ENCODE assay signal across 1 cellular context in genomic region chr4:78776031-78776728, GRCh38.
TF ChIP-seq lines count a peak whose summit lies in the region.

TSS of gene BMP2K (plus strand) at chr4:78776350. CDS start at chr4:78776544, 194 bp downstream.

TF ChIP-seq in HepG2, 621 proteins besides CTCF, POLR2A, EP300 and RAD21 (continued from another document and continues in another):
- TF ChIP-seq GABPA (IDR thresholded peaks at IDR 0.05; ENCODE audit: low read depth, low read length) (no peak; the same call in 1 of the 2 replicates), GABPA (CRISPR knock-in tag; IDR thresholded peaks at IDR 0.05; ENCODE audit: low read depth) (no peak), MTA1 (CRISPR knock-in tag; IDR thresholded peaks at IDR 0.05; ENCODE audit: borderline replicate concordance) (no peak), HOXA9 (CRISPR knock-in tag; IDR thresholded peaks at IDR 0.05; ENCODE audit: borderline replicate concordance) (no peak), NFIC (IDR thresholded peaks at IDR 0.05; ENCODE audit: low read length) (no peak), GABPB1 (CRISPR knock-in tag; IDR thresholded peaks at IDR 0.05) (peak; percentile 41; the same call in 1 of the 2 replicates), RFX1 (IDR thresholded peaks at IDR 0.05) (no peak), ZFP37 (CRISPR knock-in tag; IDR thresholded peaks at IDR 0.05; ENCODE audit: borderline replicate concordance) (no peak), ARNT2 (CRISPR knock-in tag; IDR thresholded peaks at IDR 0.05; ENCODE audit: low read depth) (peak; percentile 53; the same call in 1 of the 2 replicates), CBX1 (IDR thresholded peaks at IDR 0.05; ENCODE audit: low read depth) (peak; percentile 0), CHCHD3 (CRISPR knock-in tag; IDR thresholded peaks at IDR 0.05) (0 out of 2 replicates have a peak, but pooled peaks have one; percentile 23), ZNF124 (CRISPR knock-in tag; IDR thresholded peaks at IDR 0.05) (no peak), ZNF788 (CRISPR knock-in tag; IDR thresholded peaks at IDR 0.05; ENCODE audit: borderline replicate concordance) (no peak), ZNF121 (CRISPR knock-in tag; IDR thresholded peaks at IDR 0.05) (peak; percentile 83), ZNF609 (CRISPR knock-in tag; IDR thresholded peaks at IDR 0.05; ENCODE audit: borderline replicate concordance) (no peak), ZEB1 (IDR thresholded peaks at IDR 0.05; ENCODE audit: insufficient replicate concordance, low read depth) (no peak), CC2D1A (CRISPR knock-in tag; IDR thresholded peaks at IDR 0.05) (no peak), KLF6 (CRISPR knock-in tag; IDR thresholded peaks at IDR 0.05) (0 out of 2 replicates have a peak, but pooled peaks have one; percentile 17), SNAPC4 (CRISPR knock-in tag; IDR thresholded peaks at IDR 0.05) (no peak), NFIB (CRISPR knock-in tag; IDR thresholded peaks at IDR 0.05; ENCODE audit: borderline replicate concordance) (no peak), ZNF644 (CRISPR knock-in tag; IDR thresholded peaks at IDR 0.05; ENCODE audit: low read depth) (no peak), MXD3 (CRISPR knock-in tag; IDR thresholded peaks at IDR 0.05) (no peak), ZNF768 (CRISPR knock-in tag; IDR thresholded peaks at IDR 0.05) (peak; percentile 36; the same call in 1 of the 2 replicates), PHF5A (CRISPR knock-in tag; IDR thresholded peaks at IDR 0.05; ENCODE audit: low read depth, unreplicated experiment) (no peak), ZNF589 (CRISPR knock-in tag; conservative IDR thresholded peaks at IDR 0.05) (no peak), MAZ (IDR thresholded peaks at IDR 0.05; ENCODE audit: borderline replicate concordance, low read depth, low read length) (no peak), MAZ (CRISPR knock-in tag; IDR thresholded peaks at IDR 0.05; ENCODE audit: low read depth) (peak; percentile 52), ZFP41 (CRISPR knock-in tag; IDR thresholded peaks at IDR 0.05; ENCODE audit: borderline replicate concordance) (no peak), NFKB2 (CRISPR knock-in tag; IDR thresholded peaks at IDR 0.05; ENCODE audit: borderline replicate concordance) (no peak), ZNF232 (CRISPR knock-in tag; IDR thresholded peaks at IDR 0.05; ENCODE audit: borderline replicate concordance) (peak; percentile 32; the same call in 1 of the 2 replicates), ZNF558 (CRISPR knock-in tag; IDR thresholded peaks at IDR 0.05; ENCODE audit: borderline replicate concordance) (0 out of 2 replicates have a peak, but pooled peaks have one; percentile 54), ZBTB39 (CRISPR knock-in tag; IDR thresholded peaks at IDR 0.05) (0 out of 2 replicates have a peak, but pooled peaks have one; percentile 2), ZNF451 (CRISPR knock-in tag; IDR thresholded peaks at IDR 0.05) (0 out of 2 replicates have a peak, but pooled peaks have one; percentile 61), ZNF331 (CRISPR knock-in tag; IDR thresholded peaks at IDR 0.05) (0 out of 2 replicates have a peak, but pooled peaks have one; percentile 14), MEIS2 (CRISPR knock-in tag; IDR thresholded peaks at IDR 0.05) (0 out of 2 replicates have a peak, but pooled peaks have one; percentile 20), REL (CRISPR knock-in tag; conservative IDR thresholded peaks at IDR 0.05) (no peak; the same call in 1 of the 2 replicates)
- TF ChIP-seq, protein P1, sequence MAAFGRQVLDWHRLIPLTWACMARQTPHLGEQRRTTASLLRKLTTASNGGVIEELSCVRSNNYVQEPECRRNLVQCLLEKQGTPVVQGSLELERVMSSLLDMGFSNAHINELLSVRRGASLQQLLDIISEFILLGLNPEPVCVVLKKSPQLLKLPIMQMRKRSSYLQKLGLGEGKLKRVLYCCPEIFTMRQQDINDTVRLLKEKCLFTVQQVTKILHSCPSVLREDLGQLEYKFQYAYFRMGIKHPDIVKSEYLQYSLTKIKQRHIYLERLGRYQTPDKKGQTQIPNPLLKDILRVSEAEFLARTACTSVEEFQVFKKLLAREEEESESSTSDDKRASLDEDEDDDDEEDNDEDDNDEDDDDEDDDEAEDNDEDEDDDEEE (CRISPR knock-in tag; IDR thresholded peaks at IDR 0.05), result no peak
- TF ChIP-seq, protein P2, sequence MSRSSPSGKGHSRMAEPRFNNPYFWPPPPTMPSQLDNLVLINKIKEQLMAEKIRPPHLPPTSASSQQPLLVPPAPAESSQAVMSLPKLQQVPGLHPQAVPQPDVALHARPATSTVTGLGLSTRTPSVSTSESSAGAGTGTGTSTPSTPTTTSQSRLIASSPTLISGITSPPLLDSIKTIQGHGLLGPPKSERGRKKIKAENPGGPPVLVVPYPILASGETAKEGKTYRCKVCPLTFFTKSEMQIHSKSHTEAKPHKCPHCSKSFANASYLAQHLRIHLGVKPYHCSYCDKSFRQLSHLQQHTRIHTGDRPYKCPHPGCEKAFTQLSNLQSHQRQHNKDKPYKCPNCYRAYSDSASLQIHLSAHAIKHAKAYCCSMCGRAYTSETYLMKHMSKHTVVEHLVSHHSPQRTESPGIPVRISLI (CRISPR knock-in tag; IDR thresholded peaks at IDR 0.05; ENCODE audit: borderline replicate concordance), result no peak
- TF ChIP-seq, protein P3, sequence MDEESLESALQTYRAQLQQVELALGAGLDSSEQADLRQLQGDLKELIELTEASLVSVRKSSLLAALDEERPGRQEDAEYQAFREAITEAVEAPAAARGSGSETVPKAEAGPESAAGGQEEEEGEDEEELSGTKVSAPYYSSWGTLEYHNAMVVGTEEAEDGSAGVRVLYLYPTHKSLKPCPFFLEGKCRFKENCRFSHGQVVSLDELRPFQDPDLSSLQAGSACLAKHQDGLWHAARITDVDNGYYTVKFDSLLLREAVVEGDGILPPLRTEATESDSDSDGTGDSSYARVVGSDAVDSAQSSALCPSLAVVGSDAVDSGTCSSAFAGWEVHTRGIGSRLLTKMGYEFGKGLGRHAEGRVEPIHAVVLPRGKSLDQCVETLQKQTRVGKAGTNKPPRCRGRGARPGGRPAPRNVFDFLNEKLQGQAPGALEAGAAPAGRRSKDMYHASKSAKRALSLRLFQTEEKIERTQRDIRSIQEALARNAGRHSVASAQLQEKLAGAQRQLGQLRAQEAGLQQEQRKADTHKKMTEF (CRISPR knock-in tag; IDR thresholded peaks at IDR 0.05), result no peak
- TF ChIP-seq, protein P4, sequence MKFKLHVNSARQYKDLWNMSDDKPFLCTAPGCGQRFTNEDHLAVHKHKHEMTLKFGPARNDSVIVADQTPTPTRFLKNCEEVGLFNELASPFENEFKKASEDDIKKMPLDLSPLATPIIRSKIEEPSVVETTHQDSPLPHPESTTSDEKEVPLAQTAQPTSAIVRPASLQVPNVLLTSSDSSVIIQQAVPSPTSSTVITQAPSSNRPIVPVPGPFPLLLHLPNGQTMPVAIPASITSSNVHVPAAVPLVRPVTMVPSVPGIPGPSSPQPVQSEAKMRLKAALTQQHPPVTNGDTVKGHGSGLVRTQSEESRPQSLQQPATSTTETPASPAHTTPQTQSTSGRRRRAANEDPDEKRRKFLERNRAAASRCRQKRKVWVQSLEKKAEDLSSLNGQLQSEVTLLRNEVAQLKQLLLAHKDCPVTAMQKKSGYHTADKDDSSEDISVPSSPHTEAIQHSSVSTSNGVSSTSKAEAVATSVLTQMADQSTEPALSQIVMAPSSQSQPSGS (CRISPR knock-in tag; IDR thresholded peaks at IDR 0.05), result no peak
